8 cellular contexts compared by ENCODE assay signal in genomic region chr7:35691827-35692307, GRCh38. TPM values are rescaled to one million over a fixed set of nuclear protein-coding genes. Genes with fewer than 3 reads are reported as not detected.
DNase-seq lines count a peak whose midpoint lies in the region; ATAC-seq and TF ChIP-seq lines count a peak whose summit lies in the region.

No MANE protein-coding gene starts in this region.

- no peaks in the 10 kb centered on the region for H3K27me3 Mint-ChIP-seq in activated CD4-positive, alpha-beta memory T cell treated with anti-CD3 and anti-CD28 coated beads for 36 hours

- H3K9me3 Mint-ChIP-seq in activated CD4-positive, alpha-beta memory T cell treated with anti-CD3 and anti-CD28 coated beads for 36 hours = no peaks in the 10 kb centered on the region

- intact Hi-C loops in activated CD4-positive, alpha-beta memory T cell treated with anti-CD3 and anti-CD28 coated beads for 36 hours (cut with micrococcal nuclease) = loop anchor here (1.0 to 10.0 kb wide), 5 partner anchors 11 to 1753 kb away; partner anchors contain the start of gene ELMO1

- H3K4me3 Mint-ChIP-seq in activated CD4-positive, alpha-beta memory T cell treated with anti-CD3 and anti-CD28 coated beads for 36 hours = peak overlapping the region; percentile 93

- peaks cover 61% of the 10 kb centered on the region for H3K4me1 Mint-ChIP-seq in activated CD4-positive, alpha-beta memory T cell treated with anti-CD3 and anti-CD28 coated beads for 36 hours (ENCODE audit: low read depth)

- peak overlapping the region; percentile 84 for H3K27ac Mint-ChIP-seq in activated CD4-positive, alpha-beta memory T cell treated with anti-CD3 and anti-CD28 coated beads for 36 hours

- H3K4me3 ChIP-seq in ACC112 (ENCODE audit: low read depth, low read length) = peak overlapping the region; percentile 90
- peak overlapping the region; percentile 96 for H3K4me3 ChIP-seq in fibroblast of villous mesenchyme (ENCODE audit: low read depth, low read length)

- H3K27ac ChIP-seq in ACC112 (ENCODE audit: low read depth, low read length) = no peak overlapping the region

- peaks cover 74% of the 10 kb centered on the region for H3K79me2 ChIP-seq in ACC112 (ENCODE audit: control insufficient read depth, insufficient read depth, low read length, unreplicated experiment)

- peaks cover 31% of the 10 kb centered on the region for H3K4me1 ChIP-seq in ACC112 (ENCODE audit: control insufficient read depth, insufficient read depth, low read length, unreplicated experiment)

- no peak overlapping the region for H2AFZ ChIP-seq in ACC112 (ENCODE audit: low read length, unreplicated experiment)

- peak; percentile 62 for DNase-seq in activated CD4-positive, alpha-beta memory T cell treated with anti-CD3 and anti-CD28 coated beads for 36 hours
- DNase-seq in fibroblast of villous mesenchyme (ENCODE audit: low read depth) = peak; percentile 55
- DNase-seq in stimulated activated CD4-positive, alpha-beta T cell treated with anti-CD3 and anti-CD28 coated beads, Interleukin-1b, Interleukin-23, amount 100 ng/mL, for 48 hours = peak; percentile 31
- DNase-seq in NCI-H146 treated with DMSO at 0.1 percent for 48 hours (lab: John Stamatoyannopoulos, UW; ENCODE audit: unreplicated experiment) = no peak
- no peak for DNase-seq in NOMO-1 treated with dmso at 0.1 percent for 144 hours (lab: John Stamatoyannopoulos, UW; ENCODE audit: unreplicated experiment)

- peak; percentile 24 for ATAC-seq in GM21786 (IDR thresholded peaks at IDR 0.05; ENCODE audit: unreplicated experiment)
- no peak for ATAC-seq in HG03460 (IDR thresholded peaks at IDR 0.05; ENCODE audit: unreplicated experiment)

- CTCF ChIA-PET in activated CD4-positive, alpha-beta memory T cell treated with anti-CD3 and anti-CD28 coated beads for 36 hours (lab: Charles Lee) = interaction anchor here (0.7 to 1.2 kb wide), 3 partner anchors 8 to 215 kb away, joined by 3 read pairs; no protein-coding TSS in a partner anchor

- no peaks in the 10 kb centered on the region for H3K27me3 ChIP-seq in ACC112 (ENCODE audit: insufficient read depth, low read length)

- H3K36me3 Mint-ChIP-seq in activated CD4-positive, alpha-beta memory T cell treated with anti-CD3 and anti-CD28 coated beads for 36 hours = peaks cover 9% of the 10 kb centered on the region

- no peak for TF ChIP-seq CTCF in fibroblast of villous mesenchyme (IDR thresholded peaks at IDR 0.05; ENCODE audit: insufficient read depth, low read depth, low read length)

- POLR2A ChIA-PET in activated CD4-positive, alpha-beta memory T cell treated with anti-CD3 and anti-CD28 coated beads for 36 hours (lab: Charles Lee) = interaction anchor here (0.9 to 1.6 kb wide), 5 partner anchors 9 to 109 kb away, joined by 3 to 6 read pairs (median 3); partner anchors contain the start of gene SEPTIN7

- H3K36me3 ChIP-seq in ACC112 (ENCODE audit: insufficient read depth, low read length) = peaks cover 8% of the 10 kb centered on the region; the same call in 1 of the 2 replicates

RNA-seq across cellular contexts. Expression of gene HERPUD2, which starts 3.1 kb away (rescaled TPM):
- 10 to 100 TPM; 26.2 to 29.6 TPM for total RNA-seq in activated CD4-positive, alpha-beta memory T cell treated with anti-CD3 and anti-CD28 coated beads for 36 hours
- total RNA-seq in fibroblast of villous mesenchyme = 23.2 and 30.7 TPM in 2 replicates

Comparison
In these comparisons a context has a peak if more than half of its experiments do, and no peak if none do; other contexts are left out.
1. DNase-seq: peak in activated CD4-positive, alpha-beta memory T cell treated with anti-CD3 and anti-CD28 coated beads for 36 hours (single experiment), fibroblast of villous mesenchyme (single experiment) and stimulated activated CD4-positive, alpha-beta T cell treated with anti-CD3 and anti-CD28 coated beads, Interleukin-1b, Interleukin-23, amount 100 ng/mL, for 48 hours (single experiment); none in NCI-H146 treated with DMSO at 0.1 percent for 48 hours (single experiment) and NOMO-1 treated with dmso at 0.1 percent for 144 hours (single experiment).